Comparison of ENCODE assay signal across 1 cellular context in the genomic region with DNA sequence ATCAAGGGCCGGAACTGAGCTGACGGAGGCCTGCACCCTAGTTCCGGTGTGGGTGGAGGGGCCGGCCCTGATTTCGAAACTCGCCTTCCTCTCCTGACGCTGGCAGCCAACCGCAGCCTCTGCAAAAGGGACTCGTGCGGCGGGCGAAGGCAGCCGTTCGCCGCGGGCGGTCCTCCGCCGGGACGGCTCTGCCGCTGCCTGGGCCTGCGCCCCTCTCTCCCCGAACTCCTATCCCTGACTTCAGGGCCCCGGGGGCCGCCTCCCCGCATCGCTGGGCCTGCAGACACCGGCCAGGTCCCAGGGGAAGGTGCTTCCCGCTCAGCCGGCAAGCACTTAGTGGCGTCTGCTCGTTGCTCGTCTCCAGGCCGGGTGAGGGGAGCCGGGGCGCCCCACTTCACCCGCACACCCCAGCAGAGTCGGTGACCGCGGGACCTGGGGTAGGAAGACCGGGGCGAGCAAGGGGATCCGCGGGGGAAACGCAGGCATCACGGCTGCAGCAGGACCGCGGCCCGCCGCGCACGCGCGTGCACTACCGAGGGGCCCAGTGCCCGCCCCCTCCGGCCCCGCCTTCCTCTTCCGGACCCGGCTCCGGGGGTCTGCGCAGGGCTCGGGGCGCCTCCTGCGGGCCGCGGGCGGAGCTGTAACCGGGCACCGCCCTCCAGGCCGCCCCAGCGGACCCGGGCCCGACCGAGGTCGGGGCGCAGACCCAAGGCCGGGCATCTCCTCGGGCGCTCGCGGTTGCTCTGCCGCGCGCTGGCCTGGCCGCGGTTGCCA.
TF ChIP-seq lines count a peak whose summit lies in the region.

No MANE protein-coding gene starts in this region.

TF ChIP-seq in GM12878, 131 proteins besides CTCF, POLR2A, EP300 and RAD21 (continued from another document and continues in another):
- TF ChIP-seq MEF2A (IDR thresholded peaks at IDR 0.05; ENCODE audit: insufficient read depth, low read depth, low read length), result peak; percentile 47; the same call in 1 of the 2 replicates
- peak; percentile 76 for TF ChIP-seq POU2F2 (IDR thresholded peaks at IDR 0.05; ENCODE audit: borderline replicate concordance, low read depth, low read length)
- no peak for TF ChIP-seq RELA (IDR thresholded peaks at IDR 0.05; ENCODE audit: borderline replicate concordance, partially characterized antibody)
- TF ChIP-seq NBN (IDR thresholded peaks at IDR 0.05), result peak; percentile 86; the same call in 1 of the 2 replicates
- no peak for TF ChIP-seq ZNF622 (IDR thresholded peaks at IDR 0.05)
- no peak for TF ChIP-seq ZNF274 (IDR thresholded peaks at IDR 0.05; ENCODE audit: insufficient read depth, insufficient read length)
- TF ChIP-seq PAX5 (IDR thresholded peaks at IDR 0.05; ENCODE audit: borderline replicate concordance, low read depth, low read length), result peak; percentile 80; the same call in 1 of the 2 replicates
- TF ChIP-seq SUPT20H (IDR thresholded peaks at IDR 0.05; ENCODE audit: borderline replicate concordance, control insufficient read depth, low read depth, low read length), result no peak
- TF ChIP-seq EED (IDR thresholded peaks at IDR 0.05; ENCODE audit: low read depth), result peak; percentile 65; the same call in 1 of the 2 replicates
- TF ChIP-seq SUZ12 (IDR thresholded peaks at IDR 0.05; ENCODE audit: unreplicated experiment), result no peak
- TF ChIP-seq TCF7 (IDR thresholded peaks at IDR 0.05; ENCODE audit: borderline replicate concordance), result no peak
- TF ChIP-seq FOXM1 (IDR thresholded peaks at IDR 0.05; ENCODE audit: low read depth, low read length), result peak; percentile 70
- TF ChIP-seq, protein P1, sequence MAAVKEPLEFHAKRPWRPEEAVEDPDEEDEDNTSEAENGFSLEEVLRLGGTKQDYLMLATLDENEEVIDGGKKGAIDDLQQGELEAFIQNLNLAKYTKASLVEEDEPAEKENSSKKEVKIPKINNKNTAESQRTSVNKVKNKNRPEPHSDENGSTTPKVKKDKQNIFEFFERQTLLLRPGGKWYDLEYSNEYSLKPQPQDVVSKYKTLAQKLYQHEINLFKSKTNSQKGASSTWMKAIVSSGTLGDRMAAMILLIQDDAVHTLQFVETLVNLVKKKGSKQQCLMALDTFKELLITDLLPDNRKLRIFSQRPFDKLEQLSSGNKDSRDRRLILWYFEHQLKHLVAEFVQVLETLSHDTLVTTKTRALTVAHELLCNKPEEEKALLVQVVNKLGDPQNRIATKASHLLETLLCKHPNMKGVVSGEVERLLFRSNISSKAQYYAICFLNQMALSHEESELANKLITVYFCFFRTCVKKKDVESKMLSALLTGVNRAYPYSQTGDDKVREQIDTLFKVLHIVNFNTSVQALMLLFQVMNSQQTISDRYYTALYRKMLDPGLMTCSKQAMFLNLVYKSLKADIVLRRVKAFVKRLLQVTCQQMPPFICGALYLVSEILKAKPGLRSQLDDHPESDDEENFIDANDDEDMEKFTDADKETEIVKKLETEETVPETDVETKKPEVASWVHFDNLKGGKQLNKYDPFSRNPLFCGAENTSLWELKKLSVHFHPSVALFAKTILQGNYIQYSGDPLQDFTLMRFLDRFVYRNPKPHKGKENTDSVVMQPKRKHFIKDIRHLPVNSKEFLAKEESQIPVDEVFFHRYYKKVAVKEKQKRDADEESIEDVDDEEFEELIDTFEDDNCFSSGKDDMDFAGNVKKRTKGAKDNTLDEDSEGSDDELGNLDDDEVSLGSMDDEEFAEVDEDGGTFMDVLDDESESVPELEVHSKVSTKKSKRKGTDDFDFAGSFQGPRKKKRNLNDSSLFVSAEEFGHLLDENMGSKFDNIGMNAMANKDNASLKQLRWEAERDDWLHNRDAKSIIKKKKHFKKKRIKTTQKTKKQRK (IDR thresholded peaks at IDR 0.05; ENCODE audit: low read depth, low read length), result no peak
- no peak; the same call in 1 of the 2 replicates for TF ChIP-seq TCF12 (IDR thresholded peaks at IDR 0.05; ENCODE audit: low read depth, low read length)
- TF ChIP-seq FOS (IDR thresholded peaks at IDR 0.05; ENCODE audit: borderline replicate concordance, extremely low read depth, insufficient read length), result no peak
- no peak for TF ChIP-seq SRF (IDR thresholded peaks at IDR 0.05; ENCODE audit: low read depth in 2 of 2, low read length in 2 of 2)
- peak; percentile 98 for TF ChIP-seq POLR2AphosphoS5 (IDR thresholded peaks at IDR 0.05; ENCODE audit: low read length)
- TF ChIP-seq CHD2 (IDR thresholded peaks at IDR 0.05; ENCODE audit: borderline replicate concordance, low read depth, low read length), result peak; percentile 75
- TF ChIP-seq, protein P2, sequence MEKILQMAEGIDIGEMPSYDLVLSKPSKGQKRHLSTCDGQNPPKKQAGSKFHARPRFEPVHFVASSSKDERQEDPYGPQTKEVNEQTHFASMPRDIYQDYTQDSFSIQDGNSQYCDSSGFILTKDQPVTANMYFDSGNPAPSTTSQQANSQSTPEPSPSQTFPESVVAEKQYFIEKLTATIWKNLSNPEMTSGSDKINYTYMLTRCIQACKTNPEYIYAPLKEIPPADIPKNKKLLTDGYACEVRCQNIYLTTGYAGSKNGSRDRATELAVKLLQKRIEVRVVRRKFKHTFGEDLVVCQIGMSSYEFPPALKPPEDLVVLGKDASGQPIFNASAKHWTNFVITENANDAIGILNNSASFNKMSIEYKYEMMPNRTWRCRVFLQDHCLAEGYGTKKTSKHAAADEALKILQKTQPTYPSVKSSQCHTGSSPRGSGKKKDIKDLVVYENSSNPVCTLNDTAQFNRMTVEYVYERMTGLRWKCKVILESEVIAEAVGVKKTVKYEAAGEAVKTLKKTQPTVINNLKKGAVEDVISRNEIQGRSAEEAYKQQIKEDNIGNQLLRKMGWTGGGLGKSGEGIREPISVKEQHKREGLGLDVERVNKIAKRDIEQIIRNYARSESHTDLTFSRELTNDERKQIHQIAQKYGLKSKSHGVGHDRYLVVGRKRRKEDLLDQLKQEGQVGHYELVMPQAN (conservative IDR thresholded peaks at IDR 0.05), result peak; percentile 88
- TF ChIP-seq, protein P3, sequence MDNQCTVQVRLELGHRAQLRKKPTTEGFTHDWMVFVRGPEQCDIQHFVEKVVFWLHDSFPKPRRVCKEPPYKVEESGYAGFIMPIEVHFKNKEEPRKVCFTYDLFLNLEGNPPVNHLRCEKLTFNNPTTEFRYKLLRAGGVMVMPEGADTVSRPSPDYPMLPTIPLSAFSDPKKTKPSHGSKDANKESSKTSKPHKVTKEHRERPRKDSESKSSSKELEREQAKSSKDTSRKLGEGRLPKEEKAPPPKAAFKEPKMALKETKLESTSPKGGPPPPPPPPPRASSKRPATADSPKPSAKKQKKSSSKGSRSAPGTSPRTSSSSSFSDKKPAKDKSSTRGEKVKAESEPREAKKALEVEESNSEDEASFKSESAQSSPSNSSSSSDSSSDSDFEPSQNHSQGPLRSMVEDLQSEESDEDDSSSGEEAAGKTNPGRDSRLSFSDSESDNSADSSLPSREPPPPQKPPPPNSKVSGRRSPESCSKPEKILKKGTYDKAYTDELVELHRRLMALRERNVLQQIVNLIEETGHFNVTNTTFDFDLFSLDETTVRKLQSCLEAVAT (IDR thresholded peaks at IDR 0.05), result peak; percentile 59; the same call in 1 of the 2 replicates
- peak; percentile 94 for TF ChIP-seq LARP7 (IDR thresholded peaks at IDR 0.05)
- no peak for TF ChIP-seq SREBF2 (IDR thresholded peaks at IDR 0.05; ENCODE audit: low read length)
- TF ChIP-seq, protein P4, sequence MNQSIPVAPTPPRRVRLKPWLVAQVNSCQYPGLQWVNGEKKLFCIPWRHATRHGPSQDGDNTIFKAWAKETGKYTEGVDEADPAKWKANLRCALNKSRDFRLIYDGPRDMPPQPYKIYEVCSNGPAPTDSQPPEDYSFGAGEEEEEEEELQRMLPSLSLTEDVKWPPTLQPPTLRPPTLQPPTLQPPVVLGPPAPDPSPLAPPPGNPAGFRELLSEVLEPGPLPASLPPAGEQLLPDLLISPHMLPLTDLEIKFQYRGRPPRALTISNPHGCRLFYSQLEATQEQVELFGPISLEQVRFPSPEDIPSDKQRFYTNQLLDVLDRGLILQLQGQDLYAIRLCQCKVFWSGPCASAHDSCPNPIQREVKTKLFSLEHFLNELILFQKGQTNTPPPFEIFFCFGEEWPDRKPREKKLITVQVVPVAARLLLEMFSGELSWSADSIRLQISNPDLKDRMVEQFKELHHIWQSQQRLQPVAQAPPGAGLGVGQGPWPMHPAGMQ (IDR thresholded peaks at IDR 0.05; ENCODE audit: borderline replicate concordance), result no peak
- peak; percentile 62 for TF ChIP-seq HDAC6 (IDR thresholded peaks at IDR 0.05; ENCODE audit: unreplicated experiment)
- no peak for TF ChIP-seq JUNB (IDR thresholded peaks at IDR 0.05)
- TF ChIP-seq BRCA1 (IDR thresholded peaks at IDR 0.05; ENCODE audit: low read depth, low read length), result no peak
- TF ChIP-seq CEBPB (IDR thresholded peaks at IDR 0.05; ENCODE audit: borderline replicate concordance in 1 of 2, low read depth in 2 of 2, low read length in 2 of 2), result peak in 1 of 2 experiments; percentile 63; a peak in 1 of 4 replicates
- no peak for TF ChIP-seq HDGF (IDR thresholded peaks at IDR 0.05)
- 0 out of 2 replicates have a peak, but pooled peaks have one; percentile 44 for TF ChIP-seq ESRRA (IDR thresholded peaks at IDR 0.05; ENCODE audit: low read length)
- no peak for TF ChIP-seq HDAC2 (IDR thresholded peaks at IDR 0.05)
- peak; percentile 73 to 92; a peak in 3 of 4 replicates for TF ChIP-seq BHLHE40 (IDR thresholded peaks at IDR 0.05; ENCODE audit: borderline replicate concordance in 1 of 2, low read depth in 2 of 2, low read length in 1 of 2)
- no peak for TF ChIP-seq NFXL1 (IDR thresholded peaks at IDR 0.05; ENCODE audit: borderline replicate concordance)
- TF ChIP-seq, protein P5, sequence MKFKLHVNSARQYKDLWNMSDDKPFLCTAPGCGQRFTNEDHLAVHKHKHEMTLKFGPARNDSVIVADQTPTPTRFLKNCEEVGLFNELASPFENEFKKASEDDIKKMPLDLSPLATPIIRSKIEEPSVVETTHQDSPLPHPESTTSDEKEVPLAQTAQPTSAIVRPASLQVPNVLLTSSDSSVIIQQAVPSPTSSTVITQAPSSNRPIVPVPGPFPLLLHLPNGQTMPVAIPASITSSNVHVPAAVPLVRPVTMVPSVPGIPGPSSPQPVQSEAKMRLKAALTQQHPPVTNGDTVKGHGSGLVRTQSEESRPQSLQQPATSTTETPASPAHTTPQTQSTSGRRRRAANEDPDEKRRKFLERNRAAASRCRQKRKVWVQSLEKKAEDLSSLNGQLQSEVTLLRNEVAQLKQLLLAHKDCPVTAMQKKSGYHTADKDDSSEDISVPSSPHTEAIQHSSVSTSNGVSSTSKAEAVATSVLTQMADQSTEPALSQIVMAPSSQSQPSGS (IDR thresholded peaks at IDR 0.05; ENCODE audit: low read length), result no peak; the same call in 1 of the 2 replicates
- no peak for TF ChIP-seq MYC (IDR thresholded peaks at IDR 0.05; ENCODE audit: insufficient read depth, insufficient read length, insufficient replicate concordance, low read length, severe bottlenecking)
- peak; percentile 94 for TF ChIP-seq POLR2AphosphoS2 (IDR thresholded peaks at IDR 0.05; ENCODE audit: low read depth, low read length)
- TF ChIP-seq, protein P6, sequence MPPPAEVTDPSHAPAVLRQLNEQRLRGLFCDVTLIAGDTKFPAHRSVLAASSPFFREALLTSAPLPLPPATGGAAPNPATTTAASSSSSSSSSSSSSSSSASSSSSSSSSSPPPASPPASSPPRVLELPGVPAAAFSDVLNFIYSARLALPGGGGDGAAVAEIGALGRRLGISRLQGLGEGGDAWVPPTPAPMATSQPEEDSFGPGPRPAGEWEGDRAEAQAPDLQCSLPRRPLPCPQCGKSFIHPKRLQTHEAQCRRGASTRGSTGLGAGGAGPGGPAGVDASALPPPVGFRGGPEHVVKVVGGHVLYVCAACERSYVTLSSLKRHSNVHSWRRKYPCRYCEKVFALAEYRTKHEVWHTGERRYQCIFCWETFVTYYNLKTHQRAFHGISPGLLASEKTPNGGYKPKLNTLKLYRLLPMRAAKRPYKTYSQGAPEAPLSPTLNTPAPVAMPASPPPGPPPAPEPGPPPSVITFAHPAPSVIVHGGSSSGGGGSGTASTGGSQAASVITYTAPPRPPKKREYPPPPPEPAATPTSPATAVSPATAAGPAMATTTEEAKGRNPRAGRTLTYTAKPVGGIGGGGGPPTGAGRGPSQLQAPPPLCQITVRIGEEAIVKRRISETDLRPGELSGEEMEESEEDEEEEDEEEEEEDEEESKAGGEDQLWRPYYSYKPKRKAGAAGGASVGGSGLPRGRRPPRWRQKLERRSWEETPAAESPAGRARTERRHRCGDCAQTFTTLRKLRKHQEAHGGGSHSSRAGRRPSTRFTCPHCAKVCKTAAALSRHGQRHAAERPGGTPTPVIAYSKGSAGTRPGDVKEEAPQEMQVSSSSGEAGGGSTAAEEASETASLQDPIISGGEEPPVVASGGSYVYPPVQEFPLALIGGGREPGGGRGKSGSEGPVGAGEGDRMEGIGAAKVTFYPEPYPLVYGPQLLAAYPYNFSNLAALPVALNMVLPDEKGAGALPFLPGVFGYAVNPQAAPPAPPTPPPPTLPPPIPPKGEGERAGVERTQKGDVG (CRISPR knock-in tag; IDR thresholded peaks at IDR 0.05), result no peak
- no peak for TF ChIP-seq CBX3 (IDR thresholded peaks at IDR 0.05; ENCODE audit: borderline replicate concordance, low read depth)
- TF ChIP-seq ZZZ3 (IDR thresholded peaks at IDR 0.05; ENCODE audit: control insufficient read depth, insufficient read length, low read depth), result no peak
- TF ChIP-seq, protein P7, sequence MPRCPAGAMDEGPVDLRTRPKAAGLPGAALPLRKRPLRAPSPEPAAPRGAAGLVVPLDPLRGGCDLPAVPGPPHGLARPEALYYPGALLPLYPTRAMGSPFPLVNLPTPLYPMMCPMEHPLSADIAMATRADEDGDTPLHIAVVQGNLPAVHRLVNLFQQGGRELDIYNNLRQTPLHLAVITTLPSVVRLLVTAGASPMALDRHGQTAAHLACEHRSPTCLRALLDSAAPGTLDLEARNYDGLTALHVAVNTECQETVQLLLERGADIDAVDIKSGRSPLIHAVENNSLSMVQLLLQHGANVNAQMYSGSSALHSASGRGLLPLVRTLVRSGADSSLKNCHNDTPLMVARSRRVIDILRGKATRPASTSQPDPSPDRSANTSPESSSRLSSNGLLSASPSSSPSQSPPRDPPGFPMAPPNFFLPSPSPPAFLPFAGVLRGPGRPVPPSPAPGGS (IDR thresholded peaks at IDR 0.05; ENCODE audit: borderline replicate concordance, insufficient read depth, low read depth, low read length, poor library complexity, severe bottlenecking), result peak; percentile 79
- no peak for TF ChIP-seq YBX1 (IDR thresholded peaks at IDR 0.05)
- TF ChIP-seq BMI1 (IDR thresholded peaks at IDR 0.05; ENCODE audit: borderline replicate concordance), result no peak
- peak; percentile 72; the same call in 1 of the 2 replicates for TF ChIP-seq TCF3 (IDR thresholded peaks at IDR 0.05; ENCODE audit: borderline replicate concordance, insufficient read depth, low read depth, low read length)
